ENCODE assay signal across 17 cellular contexts in genomic region chr4:36038521-36038920, GRCh38.
DNase-seq lines count a peak whose midpoint lies in the region; ATAC-seq and TF ChIP-seq lines count a peak whose summit lies in the region.
"Had no signal": no experiment of that assay in that cellular context is flagged by ENCODE, and none has a peak within 500 bp of the region (broad histone marks: within the 10 kb centered on the region; RNA-seq: fewer than 3 reads in every experiment).

No MANE protein-coding gene starts in this region.

- peak; percentile 47 for ATAC-seq in left colon
- ATAC-seq in HG03196 (IDR thresholded peaks at IDR 0.05; ENCODE audit: unreplicated experiment): no peak
- ATAC-seq: A549; CD8-positive, alpha-beta T cell had no signal

- H3K36me3 ChIP-seq in MM.1S (replicated peaks; ENCODE audit: insufficient read depth, low read length): no peaks in the 10 kb centered on the region

- TF ChIP-seq CTCF in MM.1S (IDR thresholded peaks at IDR 0.05; ENCODE audit: low read length) (no peak), nephron progenitor cell (IDR thresholded peaks at IDR 0.05) (no peak)

- H3K27me3 ChIP-seq in MM.1S (replicated peaks; ENCODE audit: insufficient read depth, low read length): no peaks in the 10 kb centered on the region
- H3K27me3 ChIP-seq: BLaER1 treated with 17β-estradiol and CSF1 and Interleukin-3, amounts not matched to agents 10 nM and 100 nM had no signal

- no peaks in the 10 kb centered on the region for H3K79me2 ChIP-seq in MM.1S (ENCODE audit: low read length)

- H3K4me1 Mint-ChIP-seq in nephron progenitor cell: no peaks in the 10 kb centered on the region
- H3K4me1 Mint-ChIP-seq: B cell had no signal

- no peak overlapping the region for H3K4me3 Mint-ChIP-seq in nephron progenitor cell
- H3K4me3 Mint-ChIP-seq: B cell; CD4-positive, alpha-beta T cell; CD8-positive, alpha-beta T cell had no signal

- H4K20me1 ChIP-seq in MM.1S (ENCODE audit: insufficient read depth, low read length): no peaks in the 10 kb centered on the region
- H4K20me1 ChIP-seq: BLaER1 treated with 17β-estradiol and CSF1 and Interleukin-3, amounts not matched to agents 10 nM and 100 nM had no signal

- H2AFZ ChIP-seq in MM.1S (ENCODE audit: low read length): no peak overlapping the region

- no peak overlapping the region for H3K27ac Mint-ChIP-seq in nephron progenitor cell
- H3K27ac Mint-ChIP-seq: B cell; CD4-positive, alpha-beta T cell; CD8-positive, alpha-beta T cell had no signal

- intact Hi-C loops in left colon (cut with DNase I, micrococcal nuclease): no loop called here

- H3F3A ChIP-seq in MM.1S (ENCODE audit: insufficient read depth, low read length): no peaks in the 10 kb centered on the region

- no peaks in the 10 kb centered on the region for H3K9me3 Mint-ChIP-seq in nephron progenitor cell

- no peaks in the 10 kb centered on the region for H3K36me3 Mint-ChIP-seq in nephron progenitor cell (ENCODE audit: low read depth)

- peaks cover 14% of the 10 kb centered on the region for H3K4me1 ChIP-seq in MM.1S (ENCODE audit: low read length)
- H3K4me1 ChIP-seq: A549, Caco-2 had no signal

- H3K9me2 ChIP-seq in MM.1S (replicated peaks; ENCODE audit: insufficient read depth, low read length): no peaks in the 10 kb centered on the region

- H3K4me3 ChIP-seq in MM.1S (ENCODE audit: low read length): no peak overlapping the region
- H3K4me3 ChIP-seq: A549; BLaER1 treated with 17β-estradiol and CSF1 and Interleukin-3, amounts not matched to agents 10 nM and 100 nM had no signal

- no peak overlapping the region for H3K9ac ChIP-seq in MM.1S (ENCODE audit: low read length)
- H3K9ac ChIP-seq: BLaER1 treated with 17β-estradiol and CSF1 and Interleukin-3, amounts not matched to agents 10 nM and 100 nM had no signal

- H3K4me2 ChIP-seq in MM.1S (ENCODE audit: low read depth, low read length): 0 out of 2 replicates have a peak overlapping the region, but pooled peaks have one; percentile 1
- H3K4me2 ChIP-seq: A549 had no signal

- no peaks in the 10 kb centered on the region for H3K27me3 Mint-ChIP-seq in nephron progenitor cell (ENCODE audit: low read depth, poor library complexity)
- H3K27me3 Mint-ChIP-seq: B cell; CD4-positive, alpha-beta T cell had no signal

- no peaks in the 10 kb centered on the region for H3K9me3 ChIP-seq in MM.1S (replicated peaks; ENCODE audit: insufficient read depth, low read length)
- H3K9me3 ChIP-seq: A549, Caco-2 had no signal

- DNase-seq in MM.1S (no peak), left colon (no peak), superior temporal gyrus (ENCODE audit: extremely low spot score) (peak; percentile 34), nephron progenitor cell (no peak)
- DNase-seq: AML-193; Caco-2; Calu3; CD4-positive, alpha-beta T cell; CD8-positive, alpha-beta T cell; DMS79 treated with DMSO at 0.1 percent for 48 hours; GF-D8 had no signal

- H3K27ac ChIP-seq in MM.1S (ENCODE audit: low read length): no peak overlapping the region
- H3K27ac ChIP-seq: 22Rv1; A549; BLaER1 treated with 17β-estradiol and CSF1 and Interleukin-3, amounts not matched to agents 10 nM and 100 nM; C4-2B had no signal
